11 cellular contexts compared by ENCODE assay signal in genomic region chr10:6274504-6274903, GRCh38.
DNase-seq lines count a peak whose midpoint lies in the region; ATAC-seq, FAIRE-seq and TF ChIP-seq lines count a peak whose summit lies in the region.
"Had no signal": no experiment of that assay in that cellular context is flagged by ENCODE, and none has a peak within 500 bp of the region (broad histone marks: within the 10 kb centered on the region; RNA-seq: fewer than 3 reads in every experiment).

No MANE protein-coding gene starts in this region.

- H3K27ac ChIP-seq in right lobe of liver (peak overlapping the region; percentile 24 to 79 (median 48)), subcutaneous abdominal adipose tissue (ENCODE audit: low read depth, low read length) (peak overlapping the region; percentile 51), adrenal gland (peak overlapping the region in 2 of 5 donors; percentile 74 to 85)

- H3K27me3 ChIP-seq in right lobe of liver, result no peaks in the 10 kb centered on the region
- H3K27me3 ChIP-seq in subcutaneous abdominal adipose tissue (ENCODE audit: control insufficient read depth in 5 of 5, insufficient read depth in 4 of 5, low read length in 5 of 5), result peaks cover 0 to 4% (median 0%) of the 10 kb centered on the region in 5 donors
- no peaks in the 10 kb centered on the region for H3K27me3 ChIP-seq in adrenal gland

- peaks cover 14% of the 10 kb centered on the region for H3K36me3 Mint-ChIP-seq in T-helper 2 cell treated with Interferon-gamma antibody and Interleukin-4, amounts not matched to agents 5 μg/mL and 100 μg/mL, for 36 hours (ENCODE audit: low read depth)
- H3K36me3 Mint-ChIP-seq in activated T-helper 1 cell treated with anti-CD3 and anti-CD28 coated beads, Interleukin-12 subunit alpha, Interleukin-12 subunit beta, Interleukin-2, Interleukin-4 antibody, amounts not matched to agents 30 ng/mL and 10 ng/mL and 1 ng/mL, durations not matched to agents 14 hours and 24 hours and 36 hours (ENCODE audit: low read depth), result peaks cover 19% of the 10 kb centered on the region

- no peaks in the 10 kb centered on the region for H3K36me3 ChIP-seq in right lobe of liver
- H3K36me3 ChIP-seq in subcutaneous abdominal adipose tissue (ENCODE audit: control insufficient read depth in 5 of 5, insufficient read depth in 5 of 5, low read length in 5 of 5), result peaks cover 0 to 4% (median 0%) of the 10 kb centered on the region in 5 donors
- no peaks in the 10 kb centered on the region for H3K36me3 ChIP-seq in adrenal gland (replicated peaks in 1 of 2)

- no peaks in the 10 kb centered on the region for H3K9me3 Mint-ChIP-seq in T-helper 2 cell treated with Interferon-gamma antibody and Interleukin-4, amounts not matched to agents 5 μg/mL and 100 μg/mL, for 36 hours
- H3K9me3 Mint-ChIP-seq in activated T-helper 1 cell treated with anti-CD3 and anti-CD28 coated beads, Interleukin-12 subunit alpha, Interleukin-12 subunit beta, Interleukin-2, Interleukin-4 antibody, amounts not matched to agents 30 ng/mL and 10 ng/mL and 1 ng/mL, durations not matched to agents 14 hours and 24 hours and 36 hours, result peaks cover 8% of the 10 kb centered on the region

- H3K27me3 Mint-ChIP-seq in T-helper 2 cell treated with Interferon-gamma antibody and Interleukin-4, amounts not matched to agents 5 μg/mL and 100 μg/mL, for 36 hours (ENCODE audit: low read depth), result no peaks in the 10 kb centered on the region
- no peaks in the 10 kb centered on the region for H3K27me3 Mint-ChIP-seq in activated T-helper 1 cell treated with anti-CD3 and anti-CD28 coated beads, Interleukin-12 subunit alpha, Interleukin-12 subunit beta, Interleukin-2, Interleukin-4 antibody, amounts not matched to agents 30 ng/mL and 10 ng/mL and 1 ng/mL, durations not matched to agents 14 hours and 24 hours and 36 hours (ENCODE audit: insufficient read depth)

- H3K4me1 ChIP-seq in right lobe of liver (peaks cover 0 to 40% (median 12%) of the 10 kb centered on the region in 4 donors), subcutaneous abdominal adipose tissue (ENCODE audit: control insufficient read depth in 5 of 5, insufficient read depth in 5 of 5, low read length in 5 of 5) (peaks cover 4 to 14% (median 13%) of the 10 kb centered on the region in 5 donors), adrenal gland (replicated peaks in 1 of 2) (peaks cover 0 to 8% of the 10 kb centered on the region in 2 donors)

- H3K4me3 Mint-ChIP-seq in T-helper 2 cell treated with Interferon-gamma antibody and Interleukin-4, amounts not matched to agents 5 μg/mL and 100 μg/mL, for 36 hours, result no peak overlapping the region
- H3K4me3 Mint-ChIP-seq in activated T-helper 1 cell treated with anti-CD3 and anti-CD28 coated beads, Interleukin-12 subunit alpha, Interleukin-12 subunit beta, Interleukin-2, Interleukin-4 antibody, amounts not matched to agents 30 ng/mL and 10 ng/mL and 1 ng/mL, durations not matched to agents 14 hours and 24 hours and 36 hours, result no peak overlapping the region

- TF ChIP-seq POLR2A in right lobe of liver (IDR thresholded peaks at IDR 0.05), result no peak
- no peak for TF ChIP-seq POLR2A in adrenal gland (IDR thresholded peaks at IDR 0.05)

- H3K9ac ChIP-seq in subcutaneous abdominal adipose tissue (ENCODE audit: low read length in 5 of 5), result peak overlapping the region in 1 of 5 donors; percentile 26

- H3K4me1 Mint-ChIP-seq in T-helper 2 cell treated with Interferon-gamma antibody and Interleukin-4, amounts not matched to agents 5 μg/mL and 100 μg/mL, for 36 hours (ENCODE audit: low read depth), result peaks cover 52% of the 10 kb centered on the region
- peaks cover 78% of the 10 kb centered on the region for H3K4me1 Mint-ChIP-seq in activated T-helper 1 cell treated with anti-CD3 and anti-CD28 coated beads, Interleukin-12 subunit alpha, Interleukin-12 subunit beta, Interleukin-2, Interleukin-4 antibody, amounts not matched to agents 30 ng/mL and 10 ng/mL and 1 ng/mL, durations not matched to agents 14 hours and 24 hours and 36 hours (ENCODE audit: low read depth)

- DNase-seq in T-helper 2 cell treated with Interferon-gamma antibody and Interleukin-4, amounts not matched to agents 5 μg/mL and 100 μg/mL, for 36 hours (ENCODE audit: low spot score), result no peak
- DNase-seq in T-helper 2 cell (no peak), right lobe of liver (no peak), NCI-H146 (lab: John Stamatoyannopoulos, UW) (no peak), frontal cortex (ENCODE audit: low spot score in 2 of 2) (no peak), adrenal gland (no peak)
- no peak for DNase-seq in activated T-helper 1 cell treated with anti-CD3 and anti-CD28 coated beads, Interleukin-12 subunit alpha, Interleukin-12 subunit beta, Interleukin-2, Interleukin-4 antibody, amounts not matched to agents 30 ng/mL and 10 ng/mL and 1 ng/mL, durations not matched to agents 14 hours and 24 hours and 36 hours (ENCODE audit: low spot score)
- DNase-seq: NCI-H1105, NCI-H774 had no signal

- TF ChIP-seq CTCF in right lobe of liver (IDR thresholded peaks at IDR 0.05) (no peak), adrenal gland (IDR thresholded peaks at IDR 0.05) (no peak)

- H3K9me3 ChIP-seq in right lobe of liver (no peaks in the 10 kb centered on the region), subcutaneous abdominal adipose tissue (ENCODE audit: control insufficient read depth in 5 of 5, low read length in 5 of 5) (no peaks in the 10 kb centered on the region), adrenal gland (replicated peaks in 1 of 3) (no peaks in the 10 kb centered on the region)

- H3K27ac Mint-ChIP-seq in T-helper 2 cell treated with Interferon-gamma antibody and Interleukin-4, amounts not matched to agents 5 μg/mL and 100 μg/mL, for 36 hours, result peak overlapping the region; percentile 36
- peak overlapping the region; percentile 37 for H3K27ac Mint-ChIP-seq in activated T-helper 1 cell treated with anti-CD3 and anti-CD28 coated beads, Interleukin-12 subunit alpha, Interleukin-12 subunit beta, Interleukin-2, Interleukin-4 antibody, amounts not matched to agents 30 ng/mL and 10 ng/mL and 1 ng/mL, durations not matched to agents 14 hours and 24 hours and 36 hours

- intact Hi-C loops in activated T-helper 1 cell treated with anti-CD3 and anti-CD28 coated beads, Interleukin-12 subunit alpha, Interleukin-12 subunit beta, Interleukin-2, Interleukin-4 antibody, amounts not matched to agents 30 ng/mL and 10 ng/mL and 1 ng/mL, durations not matched to agents 14 hours and 24 hours and 36 hours (cut with micrococcal nuclease), result loop anchor here (5.0 to 10.0 kb wide), 2 partner anchors 318 to 460 kb away; partner anchors contain the start of gene GDI2
- intact Hi-C loops in right lobe of liver (cut with DNase I), result no loop called here
- intact Hi-C loops in adrenal gland (cut with DNase I), result no loop called here

- FAIRE-seq in frontal cortex (lab: Jason Lieb, UNC), result no peak
- FAIRE-seq: A204.1 had no signal

- ATAC-seq in right lobe of liver, result no peak

- H3K4me3 ChIP-seq in right lobe of liver (no peak overlapping the region), subcutaneous abdominal adipose tissue (ENCODE audit: low read depth in 1 of 5, low read length in 5 of 5) (peak overlapping the region in 2 of 5 donors; percentile 48 to 56), adrenal gland (no peak overlapping the region)

- whole genome bisulfite sequencing in right lobe of liver (ENCODE audit: insufficient coverage, low coverage, low lambda C conversion rate, missing lambda C conversion rate), result 72% methylated on average over 7 of the region's 7 CpGs
- WGBS in adrenal gland, 4 donors, result 88 to 98% (median 91%) methylated on average over 7 of the region's 7 CpGs
